ENCODE assay signal across 2 cellular contexts in genomic region chr17:64664299-64664981, GRCh38.
TF ChIP-seq lines count a peak whose summit lies in the region.
"Not testable (repeated sequence)": the region's sequence is repeated elsewhere in the genome, so short reads cannot be mapped to it uniquely, and the experiment has no call there.

No MANE protein-coding gene starts in this region.

TF ChIP-seq in A549, 52 proteins besides CTCF, POLR2A, EP300 and RAD21:
- 0 out of 2 replicates have a peak, but pooled peaks have one; percentile 23 for TF ChIP-seq RARB (CRISPR knock-in tag; IDR thresholded peaks at IDR 0.05)
- not testable (repeated sequence) for TF ChIP-seq FOSL2 (IDR thresholded peaks at IDR 0.05)
- TF ChIP-seq FOSL2 (CRISPR knock-in tag; IDR thresholded peaks at IDR 0.05) = peak; percentile 88
- TF ChIP-seq MAX (IDR thresholded peaks at IDR 0.05) = 0 out of 2 replicates have a peak, but pooled peaks have one; percentile 20

TF ChIP-seq in HepG2, 621 proteins besides CTCF, POLR2A, EP300 and RAD21:
- TF ChIP-seq NR2F6 (IDR thresholded peaks at IDR 0.05) (peak; percentile 56; the same call in 1 of the 2 replicates), NR2F6 (CRISPR knock-in tag; IDR thresholded peaks at IDR 0.05) (peak; percentile 89), ZBTB20 (CRISPR knock-in tag; IDR thresholded peaks at IDR 0.05; ENCODE audit: borderline replicate concordance, low read depth) (0 out of 2 replicates have a peak, but pooled peaks have one; percentile 39), ARID3A (IDR thresholded peaks at IDR 0.05; ENCODE audit: low read depth, low read length) (peak; percentile 62; the same call in 1 of the 2 replicates), SAP130 (CRISPR knock-in tag; IDR thresholded peaks at IDR 0.05; ENCODE audit: low read depth) (peak; percentile 36; the same call in 1 of the 2 replicates), NR2F1 (CRISPR knock-in tag; IDR thresholded peaks at IDR 0.05) (peak; percentile 37 to 59; a peak in 2 of 4 replicates), TFE3 (CRISPR knock-in tag; IDR thresholded peaks at IDR 0.05) (0 out of 2 replicates have a peak, but pooled peaks have one; percentile 40), KAT2B (IDR thresholded peaks at IDR 0.05; ENCODE audit: borderline replicate concordance, low read depth, low read length) (peak; percentile 55; the same call in 1 of the 2 replicates), ZNF501 (CRISPR knock-in tag; IDR thresholded peaks at IDR 0.05) (0 out of 2 replicates have a peak, but pooled peaks have one; percentile 12), HDAC2 (CRISPR knock-in tag; IDR thresholded peaks at IDR 0.05) (0 out of 2 replicates have a peak, but pooled peaks have one; percentile 26), NCOA2 (CRISPR knock-in tag; IDR thresholded peaks at IDR 0.05) (peak; percentile 35; the same call in 1 of the 2 replicates), SALL1 (CRISPR knock-in tag; IDR thresholded peaks at IDR 0.05) (peak; percentile 34), RARA (CRISPR knock-in tag; IDR thresholded peaks at IDR 0.05) (peak; percentile 72), ZNF770 (CRISPR knock-in tag; IDR thresholded peaks at IDR 0.05) (peak; percentile 88), FOSL2 (CRISPR knock-in tag; IDR thresholded peaks at IDR 0.05) (peak; percentile 79), ZMYM3 (CRISPR knock-in tag; IDR thresholded peaks at IDR 0.05) (peak; percentile 75), FOXP1 (CRISPR knock-in tag; IDR thresholded peaks at IDR 0.05) (0 out of 2 replicates have a peak, but pooled peaks have one; percentile 7), GATAD2A (CRISPR knock-in tag; IDR thresholded peaks at IDR 0.05) (peak; percentile 15; the same call in 1 of the 2 replicates), TEAD3 (CRISPR knock-in tag; optimal IDR thresholded peaks at IDR 0.05; ENCODE audit: borderline replicate concordance) (peak; percentile 90), ARID5B (CRISPR knock-in tag; IDR thresholded peaks at IDR 0.05) (peak; percentile 58), ZNF792 (CRISPR knock-in tag; IDR thresholded peaks at IDR 0.05) (0 out of 2 replicates have a peak, but pooled peaks have one; percentile 37), THRA (CRISPR knock-in tag; IDR thresholded peaks at IDR 0.05; ENCODE audit: borderline replicate concordance) (peak; percentile 55; the same call in 1 of the 2 replicates), ZBTB3 (CRISPR knock-in tag; IDR thresholded peaks at IDR 0.05; ENCODE audit: borderline replicate concordance, low read depth) (peak; percentile 100), RXRA (CRISPR knock-in tag; IDR thresholded peaks at IDR 0.05) (peak; percentile 64; the same call in 1 of the 2 replicates), ELF3 (CRISPR knock-in tag; IDR thresholded peaks at IDR 0.05) (peak; percentile 28; the same call in 1 of the 2 replicates), ZMYM2 (CRISPR knock-in tag; IDR thresholded peaks at IDR 0.05) (peak; percentile 72; the same call in 1 of the 2 replicates)
- not testable (repeated sequence) for TF ChIP-seq FOXP1 (IDR thresholded peaks at IDR 0.05)
- TF ChIP-seq, protein P1, sequence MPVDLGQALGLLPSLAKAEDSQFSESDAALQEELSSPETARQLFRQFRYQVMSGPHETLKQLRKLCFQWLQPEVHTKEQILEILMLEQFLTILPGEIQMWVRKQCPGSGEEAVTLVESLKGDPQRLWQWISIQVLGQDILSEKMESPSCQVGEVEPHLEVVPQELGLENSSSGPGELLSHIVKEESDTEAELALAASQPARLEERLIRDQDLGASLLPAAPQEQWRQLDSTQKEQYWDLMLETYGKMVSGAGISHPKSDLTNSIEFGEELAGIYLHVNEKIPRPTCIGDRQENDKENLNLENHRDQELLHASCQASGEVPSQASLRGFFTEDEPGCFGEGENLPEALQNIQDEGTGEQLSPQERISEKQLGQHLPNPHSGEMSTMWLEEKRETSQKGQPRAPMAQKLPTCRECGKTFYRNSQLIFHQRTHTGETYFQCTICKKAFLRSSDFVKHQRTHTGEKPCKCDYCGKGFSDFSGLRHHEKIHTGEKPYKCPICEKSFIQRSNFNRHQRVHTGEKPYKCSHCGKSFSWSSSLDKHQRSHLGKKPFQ (CRISPR knock-in tag; IDR thresholded peaks at IDR 0.05; ENCODE audit: insufficient replicate concordance) = peak; percentile 55
